ENCODE assay signal across 1 cellular context in the genomic region with DNA sequence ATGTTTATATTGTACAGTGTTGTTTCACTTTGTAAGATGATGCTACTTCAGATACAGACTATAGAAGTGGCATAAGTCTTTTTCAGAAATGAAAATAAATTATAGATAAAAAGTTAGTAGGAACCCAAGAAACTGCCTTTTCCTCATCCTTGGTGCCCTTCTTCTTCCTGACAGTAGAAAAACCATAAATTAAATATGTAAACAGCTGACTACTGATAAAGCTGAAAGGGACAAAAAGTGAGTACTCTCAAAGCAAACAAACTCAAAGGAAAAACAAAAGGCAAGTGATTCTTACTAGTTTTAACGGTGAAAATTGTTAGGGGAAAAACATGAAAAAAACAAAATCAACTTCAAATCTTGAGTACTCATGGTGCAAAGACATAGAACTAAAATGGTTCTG.
TF ChIP-seq lines count a peak whose summit lies in the region.

No MANE protein-coding gene starts in this region.

TF ChIP-seq in A549, 52 proteins besides CTCF, POLR2A, EP300 and RAD21 (continued from another document):
- TF ChIP-seq, protein P1, sequence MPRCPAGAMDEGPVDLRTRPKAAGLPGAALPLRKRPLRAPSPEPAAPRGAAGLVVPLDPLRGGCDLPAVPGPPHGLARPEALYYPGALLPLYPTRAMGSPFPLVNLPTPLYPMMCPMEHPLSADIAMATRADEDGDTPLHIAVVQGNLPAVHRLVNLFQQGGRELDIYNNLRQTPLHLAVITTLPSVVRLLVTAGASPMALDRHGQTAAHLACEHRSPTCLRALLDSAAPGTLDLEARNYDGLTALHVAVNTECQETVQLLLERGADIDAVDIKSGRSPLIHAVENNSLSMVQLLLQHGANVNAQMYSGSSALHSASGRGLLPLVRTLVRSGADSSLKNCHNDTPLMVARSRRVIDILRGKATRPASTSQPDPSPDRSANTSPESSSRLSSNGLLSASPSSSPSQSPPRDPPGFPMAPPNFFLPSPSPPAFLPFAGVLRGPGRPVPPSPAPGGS (IDR thresholded peaks at IDR 0.05) = no peak
- no peak for TF ChIP-seq FOSL2 (IDR thresholded peaks at IDR 0.05)
- TF ChIP-seq FOSL2 (CRISPR knock-in tag; IDR thresholded peaks at IDR 0.05) = no peak
- TF ChIP-seq, protein P2, sequence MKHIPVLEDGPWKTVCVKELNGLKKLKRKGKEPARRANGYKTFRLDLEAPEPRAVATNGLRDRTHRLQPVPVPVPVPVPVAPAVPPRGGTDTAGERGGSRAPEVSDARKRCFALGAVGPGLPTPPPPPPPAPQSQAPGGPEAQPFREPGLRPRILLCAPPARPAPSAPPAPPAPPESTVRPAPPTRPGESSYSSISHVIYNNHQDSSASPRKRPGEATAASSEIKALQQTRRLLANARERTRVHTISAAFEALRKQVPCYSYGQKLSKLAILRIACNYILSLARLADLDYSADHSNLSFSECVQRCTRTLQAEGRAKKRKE (CRISPR knock-in tag; IDR thresholded peaks at IDR 0.05; ENCODE audit: low read depth) = no peak
- TF ChIP-seq, protein P3, sequence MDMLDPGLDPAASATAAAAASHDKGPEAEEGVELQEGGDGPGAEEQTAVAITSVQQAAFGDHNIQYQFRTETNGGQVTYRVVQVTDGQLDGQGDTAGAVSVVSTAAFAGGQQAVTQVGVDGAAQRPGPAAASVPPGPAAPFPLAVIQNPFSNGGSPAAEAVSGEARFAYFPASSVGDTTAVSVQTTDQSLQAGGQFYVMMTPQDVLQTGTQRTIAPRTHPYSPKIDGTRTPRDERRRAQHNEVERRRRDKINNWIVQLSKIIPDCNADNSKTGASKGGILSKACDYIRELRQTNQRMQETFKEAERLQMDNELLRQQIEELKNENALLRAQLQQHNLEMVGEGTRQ (IDR thresholded peaks at IDR 0.05) = no peak
- no peak for TF ChIP-seq CEBPB (IDR thresholded peaks at IDR 0.05)
- no peak for TF ChIP-seq ESRRA (IDR thresholded peaks at IDR 0.05; ENCODE audit: borderline replicate concordance, low read length)
- no peak for TF ChIP-seq KDM5A (IDR thresholded peaks at IDR 0.05)
- TF ChIP-seq EHF (CRISPR knock-in tag; IDR thresholded peaks at IDR 0.05) = no peak
- no peak for TF ChIP-seq ZC3H11A (IDR thresholded peaks at IDR 0.05)
